In genomic region chr4:38612996-38613395, GRCh38 we compare ENCODE assay signal across 11 cellular contexts. TPM values are rescaled to one million over a fixed set of nuclear protein-coding genes. Genes with fewer than 3 reads are reported as not detected.
A peak's percentile ranks its signal among the peaks of the same experiment; 100 is the strongest.
DNase-seq lines count a peak whose midpoint lies in the region; ATAC-seq, FAIRE-seq and TF ChIP-seq lines count a peak whose summit lies in the region.
"Had no signal": no experiment of that assay in that cellular context is flagged by ENCODE, and none has a peak within 500 bp of the region (broad histone marks: within the 10 kb centered on the region; RNA-seq: fewer than 3 reads in every experiment).

No MANE protein-coding gene starts in this region.

- FAIRE-seq in H54 (lab: Jason Lieb, UNC) = no peak

- no peak for TF ChIP-seq EP300 in esophagus muscularis mucosa (IDR thresholded peaks at IDR 0.05)

- peak overlapping the region in 1 of 4 donors; percentile 2 for H3K27ac ChIP-seq in esophagus muscularis mucosa (replicated peaks in 1 of 4)
- H3K27ac ChIP-seq: epithelial cell of prostate had no signal

- DNase-seq in LNCaP clone FGC (ENCODE audit: low read depth) (peak; percentile 50), NCI-H2227 (lab: John Stamatoyannopoulos, UW; ENCODE audit: unreplicated experiment) (peak; percentile 67), esophagus muscularis mucosa (ENCODE audit: extremely low spot score) (peak; percentile 34), pons (ENCODE audit: low spot score) (peak; percentile 35), H54 (ENCODE audit: insufficient read length, low spot score) (no peak), OCI-M2 (lab: John Stamatoyannopoulos, UW; ENCODE audit: unreplicated experiment) (no peak), NCI-H526 treated with DMSO at 0.1 percent for 48 hours (lab: John Stamatoyannopoulos, UW) (no peak)
- DNase-seq: CD8-positive, alpha-beta memory T cell had no signal

- no peaks in the 10 kb centered on the region for H3K27me3 ChIP-seq in esophagus muscularis mucosa

- TF ChIP-seq POLR2A in esophagus muscularis mucosa (IDR thresholded peaks at IDR 0.05; ENCODE audit: low read depth) (no peak), H54 (IDR thresholded peaks at IDR 0.05; ENCODE audit: low read depth, low read length) (no peak)

- no peak for TF ChIP-seq CTCF in LNCaP clone FGC (IDR thresholded peaks at IDR 0.05; ENCODE audit: control insufficient read depth, extremely low read depth, insufficient read depth)
- no peak for TF ChIP-seq CTCF in esophagus muscularis mucosa (IDR thresholded peaks at IDR 0.05)

- H3K36me3 ChIP-seq in esophagus muscularis mucosa = no peaks in the 10 kb centered on the region
- H3K36me3 ChIP-seq: HAP-1 had no signal

- H3K4me1 ChIP-seq in esophagus muscularis mucosa = peaks cover 14 to 22% (median 20%) of the 10 kb centered on the region in 4 donors
- H3K4me1 ChIP-seq: HAP-1 had no signal

- WGBS in esophagus muscularis mucosa = 33% methylated on average over 2 of the region's 2 CpGs

- intact Hi-C loops in esophagus muscularis mucosa (cut with DNase I) = no loop called here

- H3K9me3 ChIP-seq in esophagus muscularis mucosa = no peaks in the 10 kb centered on the region
- H3K9me3 ChIP-seq: HAP-1 had no signal

- H3K4me3 ChIP-seq in LNCaP clone FGC (ENCODE audit: low read depth, low read length) (peak overlapping the region; percentile 3; the same call in 1 of the 2 replicates), esophagus muscularis mucosa (no peak overlapping the region)
- H3K4me3 ChIP-seq: HAP-1 had no signal

- no peak for ATAC-seq in GM18873 (IDR thresholded peaks at IDR 0.05; ENCODE audit: low FRiP score, unreplicated experiment)

RNA-seq across cellular contexts. Expression of gene KLF3, which starts 51.0 kb away (rescaled TPM):
- 10 to 100 TPM; 30.8 to 50.4 (median 40.4) TPM for total RNA-seq in esophagus muscularis mucosa

Comparison
In these comparisons a context has a peak if more than half of its experiments do, and no peak if none do; other contexts are left out.
1. DNase-seq: peak in LNCaP clone FGC (single experiment), NCI-H2227 (single experiment), esophagus muscularis mucosa (single experiment) and pons (single experiment); none in H54 (single experiment), OCI-M2 (single experiment) and NCI-H526 treated with DMSO at 0.1 percent for 48 hours (single experiment).